ENCODE assay signal across 11 cellular contexts in genomic region chr11:60912223-60912850, GRCh38. TPM values are rescaled to one million over a fixed set of nuclear protein-coding genes. Genes with fewer than 3 reads are reported as not detected.
DNase-seq lines count a peak whose midpoint lies in the region; ATAC-seq and TF ChIP-seq lines count a peak whose summit lies in the region.
"Had no signal": no experiment of that assay in that cellular context is flagged by ENCODE, and none has a peak within 500 bp of the region (broad histone marks: within the 10 kb centered on the region; RNA-seq: fewer than 3 reads in every experiment).

No MANE protein-coding gene starts in this region.

- no peaks in the 10 kb centered on the region for H3K9me3 ChIP-seq in CD8-positive, alpha-beta memory T cell (ENCODE audit: low read length)
- H3K9me3 ChIP-seq: MG63 had no signal

- H3K4me3 ChIP-seq in CD8-positive, alpha-beta memory T cell (ENCODE audit: low read length) = peak overlapping the region; percentile 91
- H3K4me3 ChIP-seq: lung, MG63 had no signal

- no peaks in the 10 kb centered on the region for H3K27me3 ChIP-seq in CD8-positive, alpha-beta memory T cell (ENCODE audit: insufficient read depth, low read length, poor library complexity, severe bottlenecking)
- H3K27me3 ChIP-seq: MG63 had no signal

- H3K27me3 Mint-ChIP-seq in CD8-positive, alpha-beta memory T cell = no peaks in the 10 kb centered on the region
- peaks cover 2% of the 10 kb centered on the region for H3K27me3 Mint-ChIP-seq in IgD-negative memory B cell
- no peaks in the 10 kb centered on the region for H3K27me3 Mint-ChIP-seq in activated naive CD8-positive, alpha-beta T cell treated with anti-CD3 and anti-CD28 coated beads, Interleukin-2, amount 50 U/mL, for 24 hours
- peaks cover 33% of the 10 kb centered on the region for H3K27me3 Mint-ChIP-seq in nephron progenitor cell (ENCODE audit: low read depth, poor library complexity)

- no peaks in the 10 kb centered on the region for H3K36me3 ChIP-seq in CD8-positive, alpha-beta memory T cell (ENCODE audit: insufficient read depth, low read length)

- no peak for TF ChIP-seq CTCF in nephron progenitor cell (IDR thresholded peaks at IDR 0.05)

- CTCF ChIA-PET in CD8-positive, alpha-beta memory T cell (lab: Charles Lee) = interaction anchor here (0.7 to 4.8 kb wide), 4 partner anchors 7 to 595 kb away, joined by 3 to 51 read pairs (median 20); partner anchors contain the start of gene PRPF19

- peak in 3 of 5 donors; percentile 60 to 81 (median 78) for DNase-seq in CD8-positive, alpha-beta memory T cell
- DNase-seq in activated naive CD8-positive, alpha-beta T cell treated with anti-CD3 and anti-CD28 coated beads, Interleukin-2, amount 50 U/mL, for 24 hours = peak; percentile 39
- peak; percentile 37 for DNase-seq in nephron progenitor cell
- no peak for DNase-seq in superior temporal gyrus (ENCODE audit: extremely low spot score)
- no peak for DNase-seq in hippocampal formation (lab: John Stamatoyannopoulos, UW)
- DNase-seq in erythroblast (lab: John Stamatoyannopoulos, UW) = no peak
- DNase-seq in effector CD4-positive, alpha-beta T cell = no peak
- DNase-seq: DMS53, MG63 had no signal

- peaks cover 57 to 72% (median 62%) of the 10 kb centered on the region in 3 donors for H3K4me1 Mint-ChIP-seq in CD8-positive, alpha-beta memory T cell
- H3K4me1 Mint-ChIP-seq in IgD-negative memory B cell (peaks cover 38 to 65% (median 52%) of the 10 kb centered on the region in 3 donors), nephron progenitor cell (peaks cover 65% of the 10 kb centered on the region)
- peaks cover 71% of the 10 kb centered on the region for H3K4me1 Mint-ChIP-seq in activated naive CD8-positive, alpha-beta T cell treated with anti-CD3 and anti-CD28 coated beads, Interleukin-2, amount 50 U/mL, for 24 hours

- H3K4me1 ChIP-seq in CD8-positive, alpha-beta memory T cell (ENCODE audit: insufficient read depth, low read length) = peaks cover 47% of the 10 kb centered on the region

- peak overlapping the region; percentile 58 for H3K27ac ChIP-seq in CD8-positive, alpha-beta memory T cell (ENCODE audit: low read depth, low read length)

- H3K9me3 Mint-ChIP-seq in CD8-positive, alpha-beta memory T cell = no peaks in the 10 kb centered on the region
- H3K9me3 Mint-ChIP-seq in IgD-negative memory B cell (peaks cover 0 to 4% (median 0%) of the 10 kb centered on the region in 3 donors), nephron progenitor cell (peaks cover 26% of the 10 kb centered on the region)
- H3K9me3 Mint-ChIP-seq in activated naive CD8-positive, alpha-beta T cell treated with anti-CD3 and anti-CD28 coated beads, Interleukin-2, amount 50 U/mL, for 24 hours = peaks cover 5% of the 10 kb centered on the region

- ATAC-seq in activated naive CD8-positive, alpha-beta T cell treated with anti-CD3 and anti-CD28 coated beads, Interleukin-2, amount 50 U/mL, for 24 hours = no peak

- H3K4me3 Mint-ChIP-seq in CD8-positive, alpha-beta memory T cell = peak overlapping the region; percentile 59 to 99 (median 95)
- H3K4me3 Mint-ChIP-seq in IgD-negative memory B cell = peak overlapping the region in 2 of 4 donors; percentile 5 to 56
- H3K4me3 Mint-ChIP-seq in activated naive CD8-positive, alpha-beta T cell treated with anti-CD3 and anti-CD28 coated beads, Interleukin-2, amount 50 U/mL, for 24 hours = peak overlapping the region; percentile 47
- H3K4me3 Mint-ChIP-seq in nephron progenitor cell = peak overlapping the region; percentile 93

- no peak for TF ChIP-seq POLR2A in erythroblast (IDR thresholded peaks at IDR 0.05; ENCODE audit: low read length)

- H3K36me3 Mint-ChIP-seq in CD8-positive, alpha-beta memory T cell = peaks cover 0 to 12% (median 0%) of the 10 kb centered on the region in 3 donors
- H3K36me3 Mint-ChIP-seq in IgD-negative memory B cell (no peaks in the 10 kb centered on the region), nephron progenitor cell (ENCODE audit: low read depth) (peaks cover 7% of the 10 kb centered on the region)
- peaks cover 5% of the 10 kb centered on the region for H3K36me3 Mint-ChIP-seq in activated naive CD8-positive, alpha-beta T cell treated with anti-CD3 and anti-CD28 coated beads, Interleukin-2, amount 50 U/mL, for 24 hours (ENCODE audit: low read depth)

- peak overlapping the region; percentile 82 to 99 (median 94) for H3K27ac Mint-ChIP-seq in CD8-positive, alpha-beta memory T cell
- H3K27ac Mint-ChIP-seq in IgD-negative memory B cell = peak overlapping the region in 2 of 3 donors; percentile 62 to 84
- peak overlapping the region; percentile 81 for H3K27ac Mint-ChIP-seq in activated naive CD8-positive, alpha-beta T cell treated with anti-CD3 and anti-CD28 coated beads, Interleukin-2, amount 50 U/mL, for 24 hours
- H3K27ac Mint-ChIP-seq in nephron progenitor cell = peak overlapping the region; percentile 97

- POLR2A ChIA-PET in CD8-positive, alpha-beta memory T cell (lab: Charles Lee) = interaction anchor here (0.6 to 1.2 kb wide), 5 partner anchors 8 to 249 kb away, joined by 3 to 6 read pairs (median 4); partner anchors contain the start of genes CD5, TMEM132A and VPS37C

RNA-seq across cellular contexts. Expression of gene TMEM109, which starts 1.6 kb away (rescaled TPM):
- 100 to 1,000 TPM; 144 to 147 TPM for total RNA-seq in CD8-positive, alpha-beta memory T cell
- polyA plus RNA-seq in CD8-positive, alpha-beta memory T cell = 396 TPM
- polyA plus RNA-seq in IgD-negative memory B cell = 259 TPM

RNA-seq across cellular contexts. Expression of gene PRPF19, which starts 6.0 kb away (rescaled TPM):
- 100 to 1,000 TPM; 201 to 204 TPM for total RNA-seq in CD8-positive, alpha-beta memory T cell
- polyA plus RNA-seq in CD8-positive, alpha-beta memory T cell = 19.0 TPM
- polyA plus RNA-seq in IgD-negative memory B cell = 18.5 TPM

RNA-seq across cellular contexts. Expression of gene TMEM132A, which starts 11.9 kb away (rescaled TPM):
- under 1 TPM; 0.68 to 0.73 TPM for total RNA-seq in CD8-positive, alpha-beta memory T cell
- not detected for polyA plus RNA-seq in CD8-positive, alpha-beta memory T cell
- 0.26 TPM for polyA plus RNA-seq in IgD-negative memory B cell

RNA-seq across cellular contexts. Expression of gene SLC15A3, which starts 39.6 kb away (rescaled TPM):
- total RNA-seq in CD8-positive, alpha-beta memory T cell = 1 to 10 TPM; 1.2 to 1.5 TPM
- polyA plus RNA-seq in CD8-positive, alpha-beta memory T cell = not detected
- polyA plus RNA-seq in IgD-negative memory B cell = 15.2 TPM

RNA-seq across cellular contexts. Expression of gene ZP1, which starts 45.0 kb away (rescaled TPM):
- not detected for total RNA-seq in CD8-positive, alpha-beta memory T cell
- 0.22 TPM for polyA plus RNA-seq in CD8-positive, alpha-beta memory T cell
- polyA plus RNA-seq in IgD-negative memory B cell = not detected
- total RNA-seq: lung had no signal

Comparison
In these comparisons a context has a peak if more than half of its experiments do, and no peak if none do; other contexts are left out.
1. DNase-seq: peak in CD8-positive, alpha-beta memory T cell (3 of 5), activated naive CD8-positive, alpha-beta T cell treated with anti-CD3 and anti-CD28 coated beads, Interleukin-2, amount 50 U/mL, for 24 hours (single experiment) and nephron progenitor cell (single experiment); none in superior temporal gyrus (single experiment), hippocampal formation (0 of 2), erythroblast (0 of 2) and effector CD4-positive, alpha-beta T cell (single experiment).
2. Peak in every context shown above with its lines, with median percentiles within 50 percentile points of each other: H3K27ac Mint-ChIP-seq.